ENCODE assay signal across 8 cellular contexts in the genomic region with DNA sequence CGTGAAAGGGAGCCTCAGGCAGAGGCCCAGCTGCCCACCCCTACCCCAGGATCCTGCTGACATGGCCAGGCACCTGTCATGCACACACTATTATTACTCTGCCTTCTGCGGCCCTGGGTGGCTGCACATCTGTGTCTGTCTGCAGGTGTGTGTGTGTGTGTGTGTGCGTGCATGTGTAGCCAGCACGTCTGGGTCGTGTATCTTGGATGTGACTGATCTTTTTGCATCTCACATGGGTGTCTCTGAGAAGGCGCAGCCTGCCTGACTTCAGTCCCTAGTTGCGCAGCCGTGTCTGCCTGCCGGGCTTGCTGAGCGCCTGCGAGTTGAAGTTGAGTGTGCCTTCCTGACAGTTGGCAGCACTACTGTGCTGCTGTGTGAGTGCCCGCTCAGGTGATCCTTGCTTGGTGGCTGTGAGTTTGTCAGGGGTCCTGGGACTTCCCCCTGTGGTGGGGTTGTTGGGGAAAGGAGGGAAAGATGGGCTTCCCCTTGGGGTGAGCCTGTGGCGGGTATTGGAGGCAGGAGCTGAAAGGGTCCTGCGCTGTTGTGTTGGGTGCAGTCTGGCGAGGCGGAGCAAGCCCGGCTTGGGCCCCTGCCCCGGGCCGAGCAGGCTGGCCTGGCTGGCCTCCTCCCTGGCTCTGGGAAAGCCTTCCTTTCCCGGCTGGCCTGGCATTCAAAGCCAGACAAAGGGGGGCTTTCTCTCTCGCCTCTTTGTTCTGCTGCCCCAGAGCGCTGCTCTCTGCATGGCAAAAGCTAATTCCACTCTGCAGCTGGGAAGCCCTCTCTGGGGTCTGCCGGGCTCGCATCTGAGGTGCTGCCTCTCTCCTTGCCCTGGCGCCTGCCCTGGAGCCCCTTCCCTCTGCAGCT. TPM values are rescaled to one million over a fixed set of nuclear protein-coding genes. Genes with fewer than 3 reads are reported as not detected.
DNase-seq lines count a peak whose midpoint lies in the region; ATAC-seq, FAIRE-seq and TF ChIP-seq lines count a peak whose summit lies in the region.

No MANE protein-coding gene starts in this region.

- H3K4me2 ChIP-seq in endothelial cell of umbilical vein (ENCODE audit: insufficient read depth, low read length) (peak overlapping the region; percentile 61), neural progenitor cell (peak overlapping the region; percentile 93)

- H3K9me3 ChIP-seq in endothelial cell of umbilical vein (replicated peaks; ENCODE audit: control insufficient read depth, insufficient read depth, low read length): no peaks in the 10 kb centered on the region
- H3K9me3 ChIP-seq in neural progenitor cell (ENCODE audit: low read depth): no peaks in the 10 kb centered on the region
- no peaks in the 10 kb centered on the region for H3K9me3 ChIP-seq in testis

- peaks cover 45% of the 10 kb centered on the region for H3K4me1 ChIP-seq in endothelial cell of umbilical vein (ENCODE audit: control insufficient read depth, extremely low read depth, insufficient read depth, low read length)
- H3K4me1 ChIP-seq in neural progenitor cell: peaks cover 68% of the 10 kb centered on the region
- peaks cover 68% of the 10 kb centered on the region for H3K4me1 ChIP-seq in testis

- peak in 12 of 14 donors; percentile 43 to 87 (median 64) for DNase-seq in C1 segment of cervical spinal cord (lab: John Stamatoyannopoulos, UW)
- DNase-seq in endothelial cell of umbilical vein (ENCODE audit: low read depth, low spot score): no peak
- DNase-seq in neural progenitor cell (ENCODE audit: low spot score): peak; percentile 93
- no peak for DNase-seq in NCI-H1694 (lab: John Stamatoyannopoulos, UW)
- no peak for DNase-seq in testis
- no peak for DNase-seq in AG08395 (ENCODE audit: low spot score)

- intact Hi-C loops in endothelial cell of umbilical vein (cut with micrococcal nuclease) (loop anchor here (5.0 kb wide), 1 partner anchor 227 kb away; a partner anchor contains a TSS), testis (cut with DNase I; ENCODE audit: low total_unique reads) (loop anchor here (10.0 kb wide), 1 partner anchor 144 kb away; a partner anchor contains a TSS)

- H3K4me3 ChIP-seq in endothelial cell of umbilical vein (replicated peaks in 1 of 3; ENCODE audit: insufficient read depth in 1 of 3, low read depth in 1 of 3, low read length in 3 of 3) (peak overlapping the region in 1 of 3 experiments; percentile 17), neural progenitor cell (peak overlapping the region; percentile 45), testis (no peak overlapping the region)

- POLR2A ChIA-PET in endothelial cell of umbilical vein (lab: Charles Lee): interaction anchor here (0.9 kb wide), 1 partner anchor 66 kb away, joined by 4 read pairs; no protein-coding TSS in a partner anchor

- CTCF ChIA-PET in endothelial cell of umbilical vein (lab: Charles Lee): interaction anchor here (0.6 to 2.7 kb wide), 5 partner anchors 15 to 145 kb away, joined by 3 to 9 read pairs (median 4); no protein-coding TSS in a partner anchor

- H3K36me3 ChIP-seq in endothelial cell of umbilical vein (ENCODE audit: control insufficient read depth in 2 of 2, extremely low read depth in 1 of 2, insufficient read depth in 2 of 2, low read length in 2 of 2): peaks cover 0 to 19% of the 10 kb centered on the region in 2 experiments
- H3K36me3 ChIP-seq in neural progenitor cell: no peaks in the 10 kb centered on the region
- H3K36me3 ChIP-seq in testis (ENCODE audit: low read depth, missing control alignments): no peaks in the 10 kb centered on the region

- peaks cover 16% of the 10 kb centered on the region for H3K36me3 Mint-ChIP-seq in neural progenitor cell

- H3K4me3 Mint-ChIP-seq in neural progenitor cell: peak overlapping the region; percentile 80

- peaks cover 3% of the 10 kb centered on the region for H3K9me3 Mint-ChIP-seq in neural progenitor cell

- no TSS peak for BruUV-seq in endothelial cell of umbilical vein (replicated peaks; lab: Mats Ljungman, UMichigan)

- TF ChIP-seq CTCF in VCaP (conservative IDR thresholded peaks at IDR 0.05): no peak
- TF ChIP-seq CTCF in endothelial cell of umbilical vein (IDR thresholded peaks at IDR 0.05; ENCODE audit: extremely low read depth in 1 of 2, insufficient read depth in 1 of 2, low read depth in 1 of 2, low read length in 2 of 2): no peak
- no peak for TF ChIP-seq CTCF in neural progenitor cell (IDR thresholded peaks at IDR 0.05)
- TF ChIP-seq CTCF in testis (IDR thresholded peaks at IDR 0.05): no peak

- peak; percentile 18 for FAIRE-seq in endothelial cell of umbilical vein (lab: Jason Lieb, UNC)

- dilution Hi-C loops in endothelial cell of umbilical vein (cut with MboI; ENCODE audit: extremely low pct_ligation_motif_present, low sequenced_read_pairs): no loop called here

- peak overlapping the region; percentile 98 for H3K27ac Mint-ChIP-seq in neural progenitor cell

- no peak overlapping the region for H2AFZ ChIP-seq in endothelial cell of umbilical vein (ENCODE audit: low read depth, low read length)
- H2AFZ ChIP-seq in neural progenitor cell (replicated peaks): no peak overlapping the region

- peaks cover 55% of the 10 kb centered on the region for H3F3A ChIP-seq in neural progenitor cell (ENCODE audit: low read depth)

- no peaks in the 10 kb centered on the region for H3K27me3 ChIP-seq in endothelial cell of umbilical vein (ENCODE audit: control insufficient read depth in 2 of 2, insufficient read depth in 2 of 2, low read length in 2 of 2)
- no peaks in the 10 kb centered on the region for H3K27me3 ChIP-seq in neural progenitor cell
- H3K27me3 ChIP-seq in testis: no peaks in the 10 kb centered on the region

- H3K9ac ChIP-seq in endothelial cell of umbilical vein (replicated peaks; ENCODE audit: extremely low read depth, insufficient read depth, low read length) (no peak overlapping the region), neural progenitor cell (peak overlapping the region; percentile 54)

- H4K20me1 ChIP-seq in endothelial cell of umbilical vein (replicated peaks; ENCODE audit: control insufficient read depth, extremely low read depth, insufficient read depth, low read length) (no peaks in the 10 kb centered on the region), neural progenitor cell (ENCODE audit: low read depth) (peaks cover 95% of the 10 kb centered on the region)

- ATAC-seq in GM21390 (IDR thresholded peaks at IDR 0.05; ENCODE audit: unreplicated experiment): no peak

- H3K9me1 ChIP-seq in endothelial cell of umbilical vein (replicated peaks; ENCODE audit: control insufficient read depth, extremely low read depth, insufficient read depth, low read length): no peaks in the 10 kb centered on the region

- H3K79me2 ChIP-seq in endothelial cell of umbilical vein (ENCODE audit: control insufficient read depth, insufficient read depth, low read length) (peaks cover 98% of the 10 kb centered on the region), neural progenitor cell (ENCODE audit: low read depth) (peaks cover 97% of the 10 kb centered on the region)

- peaks cover 74% of the 10 kb centered on the region for H3K4me1 Mint-ChIP-seq in neural progenitor cell

- H3K27ac ChIP-seq in VCaP (peak overlapping the region; percentile 34; the same call in 1 of the 2 replicates), endothelial cell of umbilical vein (ENCODE audit: insufficient read depth, low read depth, low read length) (no peak overlapping the region), neural progenitor cell (peak overlapping the region; percentile 99), testis (peak overlapping the region in 1 of 2 donors; percentile 21)

- TF ChIP-seq POLR2A in endothelial cell of umbilical vein (IDR thresholded peaks at IDR 0.05; ENCODE audit: low read depth, low read length): no peak
- no peak for TF ChIP-seq POLR2A in testis (IDR thresholded peaks at IDR 0.05)

- WGBS in testis, 2 donors: 37 to 43% methylated on average over 14 to 25 of the region's 25 CpGs

- peaks cover 12% of the 10 kb centered on the region for H3K27me3 Mint-ChIP-seq in neural progenitor cell (ENCODE audit: insufficient read depth, low read depth)

TF ChIP-seq in endothelial cell of umbilical vein, 7 proteins besides CTCF, POLR2A, EP300 and RAD21:
- TF ChIP-seq POLR2AphosphoS5 (IDR thresholded peaks at IDR 0.05; ENCODE audit: insufficient read depth, low read depth, low read length): no peak
- no peak for TF ChIP-seq MYC (IDR thresholded peaks at IDR 0.05; ENCODE audit: low read depth, low read length)
- no peak for TF ChIP-seq FOS (IDR thresholded peaks at IDR 0.05; ENCODE audit: borderline replicate concordance, insufficient read depth, low read length)
- no peak for TF ChIP-seq EZH2 (IDR thresholded peaks at IDR 0.05; ENCODE audit: borderline replicate concordance, low read depth, low read length, severe bottlenecking)
- TF ChIP-seq, protein P1, sequence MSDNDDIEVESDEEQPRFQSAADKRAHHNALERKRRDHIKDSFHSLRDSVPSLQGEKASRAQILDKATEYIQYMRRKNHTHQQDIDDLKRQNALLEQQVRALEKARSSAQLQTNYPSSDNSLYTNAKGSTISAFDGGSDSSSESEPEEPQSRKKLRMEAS (IDR thresholded peaks at IDR 0.05; ENCODE audit: insufficient read depth, insufficient read length): no peak
- no peak for TF ChIP-seq GATA2 (IDR thresholded peaks at IDR 0.05; ENCODE audit: insufficient read depth, insufficient read length, low read depth, low read length)
- TF ChIP-seq JUN (IDR thresholded peaks at IDR 0.05; ENCODE audit: borderline replicate concordance, insufficient read depth, insufficient read length, low read depth): no peak

RNA-seq across cellular contexts. Expression of a gene that starts 4.8 kb away (rescaled TPM):
- 108 and 114 TPM in 2 replicates for total RNA-seq in endothelial cell of umbilical vein
- polyA plus RNA-seq in endothelial cell of umbilical vein: 74.1 and 77.2 TPM in 2 replicates
- polyA plus RNA-seq in endothelial cell of umbilical vein (2011; cell fraction: cytosol; rRNA removed): 88.7 and 106 TPM in 2 replicates
- polyA plus RNA-seq in endothelial cell of umbilical vein (2011; cell fraction: nucleus; rRNA removed): 74.2 and 76.4 TPM in 2 replicates
- polyA plus RNA-seq in endothelial cell of umbilical vein (2012): 154 and 159 TPM in 2 replicates
- 45.9 and 64.0 TPM in 2 replicates for polyA minus RNA-seq in endothelial cell of umbilical vein
- 17.6 TPM for polyA minus RNA-seq in endothelial cell of umbilical vein (2011; cell fraction: cytosol; rRNA and poly(A)+ RNA removed)
- 26.3 and 40.0 TPM in 2 replicates for polyA minus RNA-seq in endothelial cell of umbilical vein (2011; cell fraction: nucleus; rRNA and poly(A)+ RNA removed)
- total RNA-seq in neural progenitor cell (ENCODE audit: low replicate concordance): 31.4 and 33.8 TPM in 2 replicates
- total RNA-seq in testis: 100 to 1,000 TPM; 114 to 170 TPM
- polyA plus RNA-seq in testis (ENCODE audit: insufficient read depth, low read depth, low replicate concordance): 69.8 TPM

Comparison
In these comparisons a context has a peak if more than half of its experiments do, and no peak if none do; other contexts are left out.
1. DNase-seq: peak in C1 segment of cervical spinal cord (12 of 14) and neural progenitor cell (single experiment); none in endothelial cell of umbilical vein (single experiment), NCI-H1694 (single experiment), testis (single experiment) and AG08395 (single experiment).